Comparison of ENCODE assay signal across 2 cellular contexts in genomic region chr1:20719871-20720620, GRCh38.
TF ChIP-seq lines count a peak whose summit lies in the region.

No MANE protein-coding gene starts in this region.

TF ChIP-seq in SK-N-SH, 30 proteins besides CTCF, POLR2A, EP300 and RAD21:
- TF ChIP-seq TCF12 (IDR thresholded peaks at IDR 0.05) (no peak), FOXJ3 (CRISPR knock-in tag; IDR thresholded peaks at IDR 0.05) (no peak), GATA2 (CRISPR knock-in tag; IDR thresholded peaks at IDR 0.05) (no peak), MAX (IDR thresholded peaks at IDR 0.05; ENCODE audit: low read depth) (no peak), RXRA (IDR thresholded peaks at IDR 0.05; ENCODE audit: borderline replicate concordance, low read depth) (no peak), RCOR1 (IDR thresholded peaks at IDR 0.05; ENCODE audit: low read length) (no peak), MXI1 (IDR thresholded peaks at IDR 0.05; ENCODE audit: low read depth, low read length) (no peak), CHD2 (IDR thresholded peaks at IDR 0.05; ENCODE audit: low read length, partially characterized antibody) (no peak), FOSL2 (IDR thresholded peaks at IDR 0.05; ENCODE audit: borderline replicate concordance, low read depth) (no peak), RFX5 (IDR thresholded peaks at IDR 0.05; ENCODE audit: low read length) (no peak), MEF2A (IDR thresholded peaks at IDR 0.05; ENCODE audit: borderline replicate concordance, low read depth) (no peak), FOXM1 (IDR thresholded peaks at IDR 0.05; ENCODE audit: low read depth) (no peak), TAF1 (IDR thresholded peaks at IDR 0.05; ENCODE audit: borderline replicate concordance, low read depth, low read length) (no peak)
- TF ChIP-seq, protein P1, sequence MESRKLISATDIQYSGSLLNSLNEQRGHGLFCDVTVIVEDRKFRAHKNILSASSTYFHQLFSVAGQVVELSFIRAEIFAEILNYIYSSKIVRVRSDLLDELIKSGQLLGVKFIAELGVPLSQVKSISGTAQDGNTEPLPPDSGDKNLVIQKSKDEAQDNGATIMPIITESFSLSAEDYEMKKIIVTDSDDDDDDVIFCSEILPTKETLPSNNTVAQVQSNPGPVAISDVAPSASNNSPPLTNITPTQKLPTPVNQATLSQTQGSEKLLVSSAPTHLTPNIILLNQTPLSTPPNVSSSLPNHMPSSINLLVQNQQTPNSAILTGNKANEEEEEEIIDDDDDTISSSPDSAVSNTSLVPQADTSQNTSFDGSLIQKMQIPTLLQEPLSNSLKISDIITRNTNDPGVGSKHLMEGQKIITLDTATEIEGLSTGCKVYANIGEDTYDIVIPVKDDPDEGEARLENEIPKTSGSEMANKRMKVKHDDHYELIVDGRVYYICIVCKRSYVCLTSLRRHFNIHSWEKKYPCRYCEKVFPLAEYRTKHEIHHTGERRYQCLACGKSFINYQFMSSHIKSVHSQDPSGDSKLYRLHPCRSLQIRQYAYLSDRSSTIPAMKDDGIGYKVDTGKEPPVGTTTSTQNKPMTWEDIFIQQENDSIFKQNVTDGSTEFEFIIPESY (IDR thresholded peaks at IDR 0.05; ENCODE audit: borderline replicate concordance, low read depth): no peak

TF ChIP-seq in SK-N-SH treated with all-trans-retinoic acid at 6 μM for 48 hours, 23 proteins besides CTCF, POLR2A, EP300 and RAD21:
- no peak for TF ChIP-seq ARNTL (CRISPR knock-in tag; IDR thresholded peaks at IDR 0.05; ENCODE audit: borderline replicate concordance, low read depth)
- TF ChIP-seq RARB (CRISPR knock-in tag; IDR thresholded peaks at IDR 0.05): no peak
- TF ChIP-seq BACH2 (CRISPR knock-in tag; IDR thresholded peaks at IDR 0.05; ENCODE audit: borderline replicate concordance): no peak
- TF ChIP-seq SNAI2 (CRISPR knock-in tag; IDR thresholded peaks at IDR 0.05): no peak
- no peak for TF ChIP-seq ZNF8 (CRISPR knock-in tag; IDR thresholded peaks at IDR 0.05)
- no peak for TF ChIP-seq OSR1 (CRISPR knock-in tag; IDR thresholded peaks at IDR 0.05)
- TF ChIP-seq ZNF70 (CRISPR knock-in tag; IDR thresholded peaks at IDR 0.05): no peak
- TF ChIP-seq CSDC2 (CRISPR knock-in tag; IDR thresholded peaks at IDR 0.05): no peak
- no peak for TF ChIP-seq CSRNP3 (CRISPR knock-in tag; IDR thresholded peaks at IDR 0.05)
- TF ChIP-seq TSHZ2 (CRISPR knock-in tag; IDR thresholded peaks at IDR 0.05): no peak
- no peak for TF ChIP-seq TOX (CRISPR knock-in tag; IDR thresholded peaks at IDR 0.05; ENCODE audit: borderline replicate concordance)
- no peak for TF ChIP-seq PATZ1 (CRISPR knock-in tag; IDR thresholded peaks at IDR 0.05; ENCODE audit: borderline replicate concordance)
- TF ChIP-seq CREB5 (CRISPR knock-in tag; IDR thresholded peaks at IDR 0.05; ENCODE audit: low read depth): no peak
- TF ChIP-seq TCF4 (CRISPR knock-in tag; IDR thresholded peaks at IDR 0.05; ENCODE audit: borderline replicate concordance): no peak
- TF ChIP-seq ZNF565 (CRISPR knock-in tag; conservative IDR thresholded peaks at IDR 0.05; ENCODE audit: low read depth): no peak
- no peak for TF ChIP-seq PPARA (CRISPR knock-in tag; IDR thresholded peaks at IDR 0.05; ENCODE audit: borderline replicate concordance)
- TF ChIP-seq, protein P2, sequence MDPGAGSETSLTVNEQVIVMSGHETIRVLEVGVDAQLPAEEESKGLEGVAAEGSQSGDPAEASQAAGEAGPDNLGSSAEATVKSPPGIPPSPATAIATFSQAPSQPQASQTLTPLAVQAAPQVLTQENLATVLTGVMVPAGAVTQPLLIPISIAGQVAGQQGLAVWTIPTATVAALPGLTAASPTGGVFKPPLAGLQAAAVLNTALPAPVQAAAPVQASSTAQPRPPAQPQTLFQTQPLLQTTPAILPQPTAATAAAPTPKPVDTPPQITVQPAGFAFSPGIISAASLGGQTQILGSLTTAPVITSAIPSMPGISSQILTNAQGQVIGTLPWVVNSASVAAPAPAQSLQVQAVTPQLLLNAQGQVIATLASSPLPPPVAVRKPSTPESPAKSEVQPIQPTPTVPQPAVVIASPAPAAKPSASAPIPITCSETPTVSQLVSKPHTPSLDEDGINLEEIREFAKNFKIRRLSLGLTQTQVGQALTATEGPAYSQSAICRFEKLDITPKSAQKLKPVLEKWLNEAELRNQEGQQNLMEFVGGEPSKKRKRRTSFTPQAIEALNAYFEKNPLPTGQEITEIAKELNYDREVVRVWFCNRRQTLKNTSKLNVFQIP (CRISPR knock-in tag; IDR thresholded peaks at IDR 0.05; ENCODE audit: borderline replicate concordance, low read depth): no peak
